ENCODE assay signal across 3 cellular contexts in the genomic region with DNA sequence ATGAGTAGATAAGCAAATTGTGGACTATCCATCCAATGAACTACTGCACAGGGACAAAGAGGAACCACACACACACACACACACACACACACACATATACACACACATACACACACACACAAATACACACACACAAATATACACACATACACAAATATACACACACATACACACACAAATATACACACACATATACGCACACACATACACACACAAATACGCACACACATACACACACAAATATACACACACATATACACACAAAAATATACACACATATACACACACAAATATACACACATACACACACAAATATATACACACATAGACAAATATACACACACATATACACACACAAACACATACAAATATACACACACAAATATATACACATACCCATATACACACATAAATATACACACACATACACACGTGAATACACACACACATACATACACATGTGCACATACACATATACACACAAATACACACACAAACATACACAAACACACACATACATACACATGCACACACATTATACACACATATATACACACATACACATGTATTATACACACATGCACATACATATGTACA.
TF ChIP-seq lines count a peak whose summit lies in the region.

No MANE protein-coding gene starts in this region.

TF ChIP-seq in HEK293, 187 proteins besides CTCF, POLR2A, EP300 and RAD21:
- TF ChIP-seq, protein P1, sequence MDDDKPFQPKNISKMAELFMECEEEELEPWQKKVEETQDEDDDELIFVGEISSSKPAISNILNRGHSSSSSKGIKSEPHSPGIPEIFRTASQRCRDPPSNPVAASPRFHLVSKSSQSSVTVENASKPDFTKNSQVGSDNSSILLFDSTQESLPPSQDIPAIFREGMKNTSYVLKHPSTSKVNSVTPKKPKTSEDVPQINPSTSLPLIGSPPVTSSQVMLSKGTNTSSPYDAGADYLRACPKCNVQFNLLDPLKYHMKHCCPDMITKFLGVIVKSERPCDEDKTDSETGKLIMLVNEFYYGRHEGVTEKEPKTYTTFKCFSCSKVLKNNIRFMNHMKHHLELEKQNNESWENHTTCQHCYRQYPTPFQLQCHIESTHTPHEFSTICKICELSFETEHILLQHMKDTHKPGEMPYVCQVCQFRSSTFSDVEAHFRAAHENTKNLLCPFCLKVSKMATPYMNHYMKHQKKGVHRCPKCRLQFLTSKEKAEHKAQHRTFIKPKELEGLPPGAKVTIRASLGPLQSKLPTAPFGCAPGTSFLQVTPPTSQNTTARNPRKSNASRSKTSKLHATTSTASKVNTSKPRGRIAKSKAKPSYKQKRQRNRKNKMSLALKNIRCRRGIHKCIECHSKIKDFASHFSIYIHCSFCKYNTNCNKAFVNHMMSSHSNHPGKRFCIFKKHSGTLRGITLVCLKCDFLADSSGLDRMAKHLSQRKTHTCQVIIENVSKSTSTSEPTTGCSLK (tag by site-specific recombination; IDR thresholded peaks at IDR 0.05), result no peak
- TF ChIP-seq SCRT2 (tag by site-specific recombination; IDR thresholded peaks at IDR 0.05), result no peak
- TF ChIP-seq ZNF266 (tag by site-specific recombination; IDR thresholded peaks at IDR 0.05; ENCODE audit: low read depth), result 0 out of 2 replicates have a peak, but pooled peaks have one; percentile 31
- TF ChIP-seq, protein P2, sequence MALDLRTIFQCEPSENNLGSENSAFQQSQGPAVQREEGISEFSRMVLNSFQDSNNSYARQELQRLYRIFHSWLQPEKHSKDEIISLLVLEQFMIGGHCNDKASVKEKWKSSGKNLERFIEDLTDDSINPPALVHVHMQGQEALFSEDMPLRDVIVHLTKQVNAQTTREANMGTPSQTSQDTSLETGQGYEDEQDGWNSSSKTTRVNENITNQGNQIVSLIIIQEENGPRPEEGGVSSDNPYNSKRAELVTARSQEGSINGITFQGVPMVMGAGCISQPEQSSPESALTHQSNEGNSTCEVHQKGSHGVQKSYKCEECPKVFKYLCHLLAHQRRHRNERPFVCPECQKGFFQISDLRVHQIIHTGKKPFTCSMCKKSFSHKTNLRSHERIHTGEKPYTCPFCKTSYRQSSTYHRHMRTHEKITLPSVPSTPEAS (tag by site-specific recombination; IDR thresholded peaks at IDR 0.05), result peak; percentile 100
- TF ChIP-seq, protein P3, sequence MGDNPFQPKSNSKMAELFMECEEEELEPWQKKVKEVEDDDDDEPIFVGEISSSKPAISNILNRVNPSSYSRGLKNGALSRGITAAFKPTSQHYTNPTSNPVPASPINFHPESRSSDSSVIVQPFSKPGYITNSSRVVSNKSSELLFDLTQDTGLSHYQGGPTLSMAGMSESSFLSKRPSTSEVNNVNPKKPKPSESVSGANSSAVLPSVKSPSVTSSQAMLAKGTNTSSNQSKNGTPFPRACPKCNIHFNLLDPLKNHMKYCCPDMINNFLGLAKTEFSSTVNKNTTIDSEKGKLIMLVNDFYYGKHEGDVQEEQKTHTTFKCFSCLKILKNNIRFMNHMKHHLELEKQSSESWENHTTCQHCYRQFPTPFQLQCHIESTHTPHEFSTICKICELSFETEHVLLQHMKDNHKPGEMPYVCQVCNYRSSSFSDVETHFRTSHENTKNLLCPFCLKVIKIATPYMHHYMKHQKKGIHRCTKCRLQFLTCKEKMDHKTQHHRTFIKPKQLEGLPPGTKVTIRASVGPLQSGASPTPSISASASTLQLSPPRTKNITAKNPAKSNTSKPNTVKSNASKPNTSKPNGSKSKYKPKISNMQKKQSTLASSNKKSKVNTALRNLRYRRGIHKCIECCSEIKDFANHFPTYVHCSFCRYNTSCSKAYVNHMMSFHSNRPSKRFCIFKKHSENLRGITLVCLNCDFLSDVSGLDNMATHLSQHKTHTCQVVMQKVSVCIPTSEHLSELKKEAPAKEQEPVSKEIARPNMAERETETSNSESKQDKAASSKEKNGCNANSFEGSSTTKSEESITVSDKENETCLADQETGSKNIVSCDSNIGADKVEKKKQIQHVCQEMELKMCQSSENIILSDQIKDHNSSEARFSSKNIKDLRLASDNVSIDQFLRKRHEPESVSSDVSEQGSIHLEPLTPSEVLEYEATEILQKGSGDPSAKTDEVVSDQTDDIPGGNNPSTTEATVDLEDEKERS (tag by site-specific recombination; IDR thresholded peaks at IDR 0.05), result no peak
TF ChIP-seq in HEK293: peak in this region for 2.

TF ChIP-seq in K562, 482 proteins besides CTCF, POLR2A, EP300 and RAD21 (continues in another document):
- TF ChIP-seq, protein P4, sequence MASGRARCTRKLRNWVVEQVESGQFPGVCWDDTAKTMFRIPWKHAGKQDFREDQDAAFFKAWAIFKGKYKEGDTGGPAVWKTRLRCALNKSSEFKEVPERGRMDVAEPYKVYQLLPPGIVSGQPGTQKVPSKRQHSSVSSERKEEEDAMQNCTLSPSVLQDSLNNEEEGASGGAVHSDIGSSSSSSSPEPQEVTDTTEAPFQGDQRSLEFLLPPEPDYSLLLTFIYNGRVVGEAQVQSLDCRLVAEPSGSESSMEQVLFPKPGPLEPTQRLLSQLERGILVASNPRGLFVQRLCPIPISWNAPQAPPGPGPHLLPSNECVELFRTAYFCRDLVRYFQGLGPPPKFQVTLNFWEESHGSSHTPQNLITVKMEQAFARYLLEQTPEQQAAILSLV (tag; IDR thresholded peaks at IDR 0.05), result no peak
- TF ChIP-seq OTX1 (CRISPR knock-in tag; IDR thresholded peaks at IDR 0.05) (no peak), SMARCE1 (IDR thresholded peaks at IDR 0.05) (no peak), KDM1A (IDR thresholded peaks at IDR 0.05) (peak in 1 of 2 experiments; percentile 93; a peak in 2 of 4 replicates), ZNF23 (CRISPR knock-in tag; IDR thresholded peaks at IDR 0.05) (no peak), CBFB (CRISPR knock-in tag; IDR thresholded peaks at IDR 0.05) (no peak), FOXJ2 (tag; IDR thresholded peaks at IDR 0.05) (no peak), RAD51 (IDR thresholded peaks at IDR 0.05; ENCODE audit: borderline replicate concordance, low read depth) (no peak), HLTF (IDR thresholded peaks at IDR 0.05) (0 out of 2 replicates have a peak, but pooled peaks have one; percentile 43), TRIM24 (IDR thresholded peaks at IDR 0.05) (0 out of 4 replicates have a peak, but pooled peaks of 1 of the 2 experiments have one; percentile 23), BMI1 (IDR thresholded peaks at IDR 0.05; ENCODE audit: low read length) (no peak), ZNF175 (CRISPR knock-in tag; IDR thresholded peaks at IDR 0.05; ENCODE audit: low read depth) (no peak), MYBL2 (IDR thresholded peaks at IDR 0.05; ENCODE audit: low read depth) (peak; percentile 16; the same call in 1 of the 2 replicates), MYBL2 (CRISPR knock-in tag; IDR thresholded peaks at IDR 0.05; ENCODE audit: borderline replicate concordance) (no peak), ELF4 (CRISPR knock-in tag; IDR thresholded peaks at IDR 0.05) (no peak), ZNF561 (CRISPR knock-in tag; conservative IDR thresholded peaks at IDR 0.05) (no peak), HDAC2 (IDR thresholded peaks at IDR 0.05) (no peak), BCOR (IDR thresholded peaks at IDR 0.05) (0 out of 2 replicates have a peak, but pooled peaks have one; percentile 27), ARID2 (IDR thresholded peaks at IDR 0.05) (peak; percentile 26; the same call in 1 of the 2 replicates), ZNF324 (CRISPR knock-in tag; IDR thresholded peaks at IDR 0.05) (no peak)
- TF ChIP-seq, protein P5, sequence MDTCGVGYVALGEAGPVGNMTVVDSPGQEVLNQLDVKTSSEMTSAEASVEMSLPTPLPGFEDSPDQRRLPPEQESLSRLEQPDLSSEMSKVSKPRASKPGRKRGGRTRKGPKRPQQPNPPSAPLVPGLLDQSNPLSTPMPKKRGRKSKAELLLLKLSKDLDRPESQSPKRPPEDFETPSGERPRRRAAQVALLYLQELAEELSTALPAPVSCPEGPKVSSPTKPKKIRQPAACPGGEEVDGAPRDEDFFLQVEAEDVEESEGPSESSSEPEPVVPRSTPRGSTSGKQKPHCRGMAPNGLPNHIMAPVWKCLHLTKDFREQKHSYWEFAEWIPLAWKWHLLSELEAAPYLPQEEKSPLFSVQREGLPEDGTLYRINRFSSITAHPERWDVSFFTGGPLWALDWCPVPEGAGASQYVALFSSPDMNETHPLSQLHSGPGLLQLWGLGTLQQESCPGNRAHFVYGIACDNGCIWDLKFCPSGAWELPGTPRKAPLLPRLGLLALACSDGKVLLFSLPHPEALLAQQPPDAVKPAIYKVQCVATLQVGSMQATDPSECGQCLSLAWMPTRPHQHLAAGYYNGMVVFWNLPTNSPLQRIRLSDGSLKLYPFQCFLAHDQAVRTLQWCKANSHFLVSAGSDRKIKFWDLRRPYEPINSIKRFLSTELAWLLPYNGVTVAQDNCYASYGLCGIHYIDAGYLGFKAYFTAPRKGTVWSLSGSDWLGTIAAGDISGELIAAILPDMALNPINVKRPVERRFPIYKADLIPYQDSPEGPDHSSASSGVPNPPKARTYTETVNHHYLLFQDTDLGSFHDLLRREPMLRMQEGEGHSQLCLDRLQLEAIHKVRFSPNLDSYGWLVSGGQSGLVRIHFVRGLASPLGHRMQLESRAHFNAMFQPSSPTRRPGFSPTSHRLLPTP (IDR thresholded peaks at IDR 0.05; ENCODE audit: borderline replicate concordance, extremely low read depth, insufficient read length), result no peak
- TF ChIP-seq, protein P6, sequence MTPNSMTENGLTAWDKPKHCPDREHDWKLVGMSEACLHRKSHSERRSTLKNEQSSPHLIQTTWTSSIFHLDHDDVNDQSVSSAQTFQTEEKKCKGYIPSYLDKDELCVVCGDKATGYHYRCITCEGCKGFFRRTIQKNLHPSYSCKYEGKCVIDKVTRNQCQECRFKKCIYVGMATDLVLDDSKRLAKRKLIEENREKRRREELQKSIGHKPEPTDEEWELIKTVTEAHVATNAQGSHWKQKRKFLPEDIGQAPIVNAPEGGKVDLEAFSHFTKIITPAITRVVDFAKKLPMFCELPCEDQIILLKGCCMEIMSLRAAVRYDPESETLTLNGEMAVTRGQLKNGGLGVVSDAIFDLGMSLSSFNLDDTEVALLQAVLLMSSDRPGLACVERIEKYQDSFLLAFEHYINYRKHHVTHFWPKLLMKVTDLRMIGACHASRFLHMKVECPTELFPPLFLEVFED (CRISPR knock-in tag; conservative IDR thresholded peaks at IDR 0.05), result no peak

TF ChIP-seq in GM23338, 12 proteins besides CTCF, POLR2A, EP300 and RAD21 (continues in another document):
- TF ChIP-seq, protein P7, sequence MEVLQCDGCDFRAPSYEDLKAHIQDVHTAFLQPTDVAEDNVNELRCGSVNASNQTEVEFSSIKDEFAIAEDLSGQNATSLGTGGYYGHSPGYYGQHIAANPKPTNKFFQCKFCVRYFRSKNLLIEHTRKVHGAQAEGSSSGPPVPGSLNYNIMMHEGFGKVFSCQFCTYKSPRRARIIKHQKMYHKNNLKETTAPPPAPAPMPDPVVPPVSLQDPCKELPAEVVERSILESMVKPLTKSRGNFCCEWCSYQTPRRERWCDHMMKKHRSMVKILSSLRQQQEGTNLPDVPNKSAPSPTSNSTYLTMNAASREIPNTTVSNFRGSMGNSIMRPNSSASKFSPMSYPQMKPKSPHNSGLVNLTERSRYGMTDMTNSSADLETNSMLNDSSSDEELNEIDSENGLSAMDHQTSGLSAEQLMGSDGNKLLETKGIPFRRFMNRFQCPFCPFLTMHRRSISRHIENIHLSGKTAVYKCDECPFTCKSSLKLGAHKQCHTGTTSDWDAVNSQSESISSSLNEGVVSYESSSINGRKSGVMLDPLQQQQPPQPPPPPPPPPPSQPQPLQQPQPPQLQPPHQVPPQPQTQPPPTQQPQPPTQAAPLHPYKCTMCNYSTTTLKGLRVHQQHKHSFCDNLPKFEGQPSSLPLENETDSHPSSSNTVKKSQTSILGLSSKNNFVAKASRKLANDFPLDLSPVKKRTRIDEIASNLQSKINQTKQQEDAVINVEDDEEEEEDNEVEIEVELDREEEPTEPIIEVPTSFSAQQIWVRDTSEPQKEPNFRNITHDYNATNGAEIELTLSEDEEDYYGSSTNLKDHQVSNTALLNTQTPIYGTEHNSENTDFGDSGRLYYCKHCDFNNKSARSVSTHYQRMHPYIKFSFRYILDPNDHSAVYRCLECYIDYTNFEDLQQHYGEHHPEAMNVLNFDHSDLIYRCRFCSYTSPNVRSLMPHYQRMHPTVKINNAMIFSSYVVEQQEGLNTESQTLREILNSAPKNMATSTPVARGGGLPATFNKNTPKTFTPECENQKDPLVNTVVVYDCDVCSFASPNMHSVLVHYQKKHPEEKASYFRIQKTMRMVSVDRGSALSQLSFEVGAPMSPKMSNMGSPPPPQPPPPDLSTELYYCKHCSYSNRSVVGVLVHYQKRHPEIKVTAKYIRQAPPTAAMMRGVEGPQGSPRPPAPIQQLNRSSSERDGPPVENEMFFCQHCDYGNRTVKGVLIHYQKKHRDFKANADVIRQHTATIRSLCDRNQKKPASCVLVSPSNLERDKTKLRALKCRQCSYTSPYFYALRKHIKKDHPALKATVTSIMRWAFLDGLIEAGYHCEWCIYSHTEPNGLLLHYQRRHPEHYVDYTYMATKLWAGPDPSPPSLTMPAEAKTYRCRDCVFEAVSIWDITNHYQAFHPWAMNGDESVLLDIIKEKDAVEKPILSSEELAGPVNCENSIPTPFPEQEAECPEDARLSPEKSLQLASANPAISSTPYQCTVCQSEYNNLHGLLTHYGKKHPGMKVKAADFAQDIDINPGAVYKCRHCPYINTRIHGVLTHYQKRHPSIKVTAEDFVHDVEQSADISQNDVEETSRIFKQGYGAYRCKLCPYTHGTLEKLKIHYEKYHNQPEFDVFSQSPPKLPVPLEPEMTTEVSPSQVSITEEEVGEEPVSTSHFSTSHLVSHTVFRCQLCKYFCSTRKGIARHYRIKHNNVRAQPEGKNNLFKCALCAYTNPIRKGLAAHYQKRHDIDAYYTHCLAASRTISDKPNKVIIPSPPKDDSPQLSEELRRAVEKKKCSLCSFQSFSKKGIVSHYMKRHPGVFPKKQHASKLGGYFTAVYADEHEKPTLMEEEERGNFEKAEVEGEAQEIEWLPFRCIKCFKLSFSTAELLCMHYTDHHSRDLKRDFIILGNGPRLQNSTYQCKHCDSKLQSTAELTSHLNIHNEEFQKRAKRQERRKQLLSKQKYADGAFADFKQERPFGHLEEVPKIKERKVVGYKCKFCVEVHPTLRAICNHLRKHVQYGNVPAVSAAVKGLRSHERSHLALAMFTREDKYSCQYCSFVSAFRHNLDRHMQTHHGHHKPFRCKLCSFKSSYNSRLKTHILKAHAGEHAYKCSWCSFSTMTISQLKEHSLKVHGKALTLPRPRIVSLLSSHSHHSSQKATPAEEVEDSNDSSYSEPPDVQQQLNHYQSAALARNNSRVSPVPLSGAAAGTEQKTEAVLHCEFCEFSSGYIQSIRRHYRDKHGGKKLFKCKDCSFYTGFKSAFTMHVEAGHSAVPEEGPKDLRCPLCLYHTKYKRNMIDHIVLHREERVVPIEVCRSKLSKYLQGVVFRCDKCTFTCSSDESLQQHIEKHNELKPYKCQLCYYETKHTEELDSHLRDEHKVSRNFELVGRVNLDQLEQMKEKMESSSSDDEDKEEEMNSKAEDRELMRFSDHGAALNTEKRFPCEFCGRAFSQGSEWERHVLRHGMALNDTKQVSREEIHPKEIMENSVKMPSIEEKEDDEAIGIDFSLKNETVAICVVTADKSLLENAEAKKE (CRISPR knock-in tag; IDR thresholded peaks at IDR 0.05), result no peak
- TF ChIP-seq EZH2 (IDR thresholded peaks at IDR 0.05; ENCODE audit: low read depth, unreplicated experiment), result no peak
- no peak for TF ChIP-seq ZNF331 (CRISPR knock-in tag; IDR thresholded peaks at IDR 0.05; ENCODE audit: low read depth)
- TF ChIP-seq NANOG (IDR thresholded peaks at IDR 0.05; ENCODE audit: borderline replicate concordance), result no peak
- no peak for TF ChIP-seq STAT1 (IDR thresholded peaks at IDR 0.05; ENCODE audit: unreplicated experiment)
- TF ChIP-seq, protein P8, sequence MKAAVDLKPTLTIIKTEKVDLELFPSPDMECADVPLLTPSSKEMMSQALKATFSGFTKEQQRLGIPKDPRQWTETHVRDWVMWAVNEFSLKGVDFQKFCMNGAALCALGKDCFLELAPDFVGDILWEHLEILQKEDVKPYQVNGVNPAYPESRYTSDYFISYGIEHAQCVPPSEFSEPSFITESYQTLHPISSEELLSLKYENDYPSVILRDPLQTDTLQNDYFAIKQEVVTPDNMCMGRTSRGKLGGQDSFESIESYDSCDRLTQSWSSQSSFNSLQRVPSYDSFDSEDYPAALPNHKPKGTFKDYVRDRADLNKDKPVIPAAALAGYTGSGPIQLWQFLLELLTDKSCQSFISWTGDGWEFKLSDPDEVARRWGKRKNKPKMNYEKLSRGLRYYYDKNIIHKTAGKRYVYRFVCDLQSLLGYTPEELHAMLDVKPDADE (IDR thresholded peaks at IDR 0.05), result no peak
- TF ChIP-seq ZNF114 (CRISPR knock-in tag; IDR thresholded peaks at IDR 0.05), result no peak
